10 cellular contexts compared by ENCODE assay signal in the genomic region with DNA sequence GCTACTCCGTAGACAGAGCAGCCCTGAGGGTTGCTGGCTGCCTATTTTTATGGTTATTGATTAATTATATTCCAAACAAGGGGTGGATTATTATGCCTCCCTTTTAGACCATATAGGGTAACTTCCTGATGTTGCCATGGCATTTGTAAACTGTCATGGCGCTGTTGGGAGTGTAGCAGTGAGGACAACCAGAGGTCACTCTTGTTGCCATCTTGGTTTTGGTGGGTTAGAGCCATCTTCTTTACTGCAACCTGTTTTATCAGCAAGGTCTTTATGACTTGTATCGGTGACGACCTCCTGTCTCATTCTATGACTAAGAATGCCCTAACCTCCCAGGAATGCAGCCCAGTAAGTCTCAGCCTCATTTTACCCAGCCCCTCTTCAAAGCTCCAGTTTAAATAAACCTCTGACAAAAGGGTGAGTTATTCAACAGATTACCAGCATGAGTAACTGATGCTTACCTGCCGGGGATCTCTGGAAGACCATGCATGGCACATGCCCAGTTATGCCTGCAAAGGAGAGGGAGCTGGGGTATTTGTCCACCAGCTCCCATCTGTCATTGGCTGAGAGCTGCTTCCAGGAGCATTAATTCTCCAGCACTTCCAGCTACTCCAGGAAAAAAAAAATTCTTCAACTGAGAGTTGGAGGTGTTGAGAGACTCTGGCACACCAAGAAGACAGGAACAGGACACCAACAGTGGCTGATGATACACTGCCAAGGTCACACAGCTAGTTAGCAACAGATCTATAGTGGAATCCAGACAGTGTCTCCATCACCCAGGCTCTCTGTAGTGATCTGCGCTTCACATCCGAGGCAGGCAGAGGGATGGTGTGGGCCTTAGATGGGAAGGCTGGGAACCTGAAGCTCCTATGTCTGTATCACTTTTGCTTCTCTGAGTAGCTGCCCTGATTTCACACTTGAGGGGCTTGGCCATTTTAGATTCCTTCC. TPM values are rescaled to one million over a fixed set of nuclear protein-coding genes. Genes with fewer than 3 reads are reported as not detected.
A peak's percentile ranks its signal among the peaks of the same experiment; 100 is the strongest.
DNase-seq lines count a peak whose midpoint lies in the region; ATAC-seq and TF ChIP-seq lines count a peak whose summit lies in the region.
"Had no signal": no experiment of that assay in that cellular context is flagged by ENCODE, and none has a peak within 500 bp of the region (broad histone marks: within the 10 kb centered on the region; RNA-seq: fewer than 3 reads in every experiment).

No MANE protein-coding gene starts in this region.

- H3K27me3 Mint-ChIP-seq in activated naive CD8-positive, alpha-beta T cell treated with anti-CD3 and anti-CD28 coated beads, Interleukin-2, amount 10 ng/mL, durations not matched to agents 7 days and 5 days = no peaks in the 10 kb centered on the region

- H3K36me3 ChIP-seq in ACC112 (ENCODE audit: insufficient read depth, low read length) (no peaks in the 10 kb centered on the region), HEK293 (ENCODE audit: control insufficient read depth in 2 of 2, insufficient read depth in 1 of 2, low read length in 2 of 2) (peaks cover 0 to 8% of the 10 kb centered on the region in 2 experiments; a peak in 1 of 3 replicates)

- H3K27me3 ChIP-seq in ACC112 (ENCODE audit: insufficient read depth, low read length) = no peaks in the 10 kb centered on the region
- H3K27me3 ChIP-seq: suprapubic skin had no signal

- CTCF ChIA-PET in HEK293 (lab: Yijun Ruan, JAX) = interaction anchor here (1.1 to 7.5 kb wide), 3 partner anchors 130 to 212 kb away, joined by 3 to 83 read pairs (median 69); no protein-coding TSS in a partner anchor

- DNase-seq in activated naive CD8-positive, alpha-beta T cell treated with anti-CD3 and anti-CD28 coated beads, Interleukin-2, amount 10 ng/mL, durations not matched to agents 7 days and 5 days = no peak
- DNase-seq in kidney tubule cell (ENCODE audit: low spot score) (peak; percentile 95), NCI-H187 treated with DMSO at 0.1 percent for 48 hours (lab: John Stamatoyannopoulos, UW) (no peak), Kasumi-1 (lab: John Stamatoyannopoulos, UW) (no peak), NCI-H1436 treated with DMSO at 0.1 percent for 48 hours (lab: John Stamatoyannopoulos, UW) (no peak)
- DNase-seq: NCI-H82 had no signal

- no peak overlapping the region for H3K4me3 ChIP-seq in ACC112 (ENCODE audit: low read depth, low read length)
- no peak overlapping the region for H3K4me3 ChIP-seq in HEK293 (ENCODE audit: low read depth, low read length)
- H3K4me3 ChIP-seq: suprapubic skin had no signal

- H3K79me2 ChIP-seq in ACC112 (ENCODE audit: control insufficient read depth, insufficient read depth, low read length, unreplicated experiment) = no peaks in the 10 kb centered on the region

- H3K27ac ChIP-seq in ACC112 (ENCODE audit: low read depth, low read length) = peak overlapping the region; percentile 65
- H3K27ac ChIP-seq in HEK293 (ENCODE audit: extremely low read depth, low read depth, low read length) = no peak overlapping the region
- H3K27ac ChIP-seq: suprapubic skin had no signal

- peak overlapping the region; percentile 71 for H3K27ac Mint-ChIP-seq in activated naive CD8-positive, alpha-beta T cell treated with anti-CD3 and anti-CD28 coated beads, Interleukin-2, amount 10 ng/mL, durations not matched to agents 7 days and 5 days

- no peak for ATAC-seq in activated naive CD8-positive, alpha-beta T cell treated with anti-CD3 and anti-CD28 coated beads, Interleukin-2, amount 10 ng/mL, durations not matched to agents 7 days and 5 days (ENCODE audit: low read depth)
- ATAC-seq in GM18517 (IDR thresholded peaks at IDR 0.05; ENCODE audit: unreplicated experiment) = no peak

- H3K9me3 Mint-ChIP-seq in activated naive CD8-positive, alpha-beta T cell treated with anti-CD3 and anti-CD28 coated beads, Interleukin-2, amount 10 ng/mL, durations not matched to agents 7 days and 5 days = peaks cover 5% of the 10 kb centered on the region

- H3K9me3 ChIP-seq in HEK293 (ENCODE audit: control insufficient read depth, insufficient read depth, low read depth, low read length) = no peaks in the 10 kb centered on the region
- H3K9me3 ChIP-seq: suprapubic skin had no signal

- POLR2A ChIA-PET in HEK293 (lab: Yijun Ruan, JAX) = no interaction called here
- POLR2A ChIA-PET in activated naive CD8-positive, alpha-beta T cell treated with anti-CD3 and anti-CD28 coated beads, Interleukin-2, amount 10 ng/mL, durations not matched to agents 7 days and 5 days (lab: Charles Lee) = interaction anchor here (0.8 to 4.1 kb wide), 9 partner anchors 12 to 166 kb away, joined by 3 to 45 read pairs (median 3); no protein-coding TSS in a partner anchor

- no peak overlapping the region for H2AFZ ChIP-seq in ACC112 (ENCODE audit: low read length, unreplicated experiment)

- H3K4me1 ChIP-seq in ACC112 (ENCODE audit: control insufficient read depth, insufficient read depth, low read length, unreplicated experiment) (peaks cover 28% of the 10 kb centered on the region), HEK293 (ENCODE audit: control insufficient read depth, insufficient read depth, low read length) (no peaks in the 10 kb centered on the region; the same call in 1 of the 2 replicates)

- peak overlapping the region; percentile 25 for H3K4me3 Mint-ChIP-seq in activated naive CD8-positive, alpha-beta T cell treated with anti-CD3 and anti-CD28 coated beads, Interleukin-2, amount 10 ng/mL, durations not matched to agents 7 days and 5 days

- TF ChIP-seq CTCF in HEK293 (tag by site-specific recombination; IDR thresholded peaks at IDR 0.05) = no peak

- H3K4me1 Mint-ChIP-seq in activated naive CD8-positive, alpha-beta T cell treated with anti-CD3 and anti-CD28 coated beads, Interleukin-2, amount 10 ng/mL, durations not matched to agents 7 days and 5 days = peaks cover 46% of the 10 kb centered on the region

- H3K36me3 Mint-ChIP-seq in activated naive CD8-positive, alpha-beta T cell treated with anti-CD3 and anti-CD28 coated beads, Interleukin-2, amount 10 ng/mL, durations not matched to agents 7 days and 5 days = peaks cover 46% of the 10 kb centered on the region

TF ChIP-seq in HEK293, 187 proteins besides CTCF, POLR2A, EP300 and RAD21:
- TF ChIP-seq ZNF426 (tag by site-specific recombination; IDR thresholded peaks at IDR 0.05) = no peak
- TF ChIP-seq ZNF37A (tag by site-specific recombination; IDR thresholded peaks at IDR 0.05) = peak; percentile 91

RNA-seq across cellular contexts. Expression of gene IL21R, which starts 36.6 kb away (rescaled TPM):
- total RNA-seq in activated naive CD8-positive, alpha-beta T cell treated with anti-CD3 and anti-CD28 coated beads, Interleukin-2, amount 10 ng/mL, durations not matched to agents 7 days and 5 days = 10 to 100 TPM; 27.2 to 27.5 TPM

RNA-seq across cellular contexts. Expression of gene IL4R, which starts 51.6 kb away (rescaled TPM):
- 100 to 1,000 TPM; 215 TPM for total RNA-seq in activated naive CD8-positive, alpha-beta T cell treated with anti-CD3 and anti-CD28 coated beads, Interleukin-2, amount 10 ng/mL, durations not matched to agents 7 days and 5 days
